ENCODE assay signal across 21 cellular contexts in the genomic region with DNA sequence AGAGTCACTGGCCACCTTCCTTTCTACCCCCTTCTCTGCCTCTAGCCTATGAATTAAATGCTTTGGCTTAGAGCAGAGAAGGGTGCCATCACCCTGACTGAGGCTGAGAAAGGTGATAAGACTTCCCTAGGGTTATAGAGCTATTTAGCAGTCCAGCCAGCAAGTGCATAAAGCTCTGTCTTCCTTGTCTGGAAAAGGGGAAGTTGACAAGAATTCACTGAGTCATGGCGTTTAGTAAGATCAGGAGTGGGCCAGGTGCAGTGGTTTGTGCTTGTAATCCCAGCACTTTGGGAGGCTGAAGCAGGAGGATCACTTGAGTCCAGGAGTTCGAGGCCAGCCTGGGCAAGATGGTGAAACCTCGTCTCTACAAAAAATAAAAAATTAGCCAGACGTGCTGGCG.
"Had no signal": no experiment of that assay in that cellular context is flagged by ENCODE, and none has a peak within 500 bp of the region (broad histone marks: within the 10 kb centered on the region; RNA-seq: fewer than 3 reads in every experiment).

No MANE protein-coding gene starts in this region.

- H3K4me3 ChIP-seq: dorsolateral prefrontal cortex, hepatocyte, mucosa of descending colon, prostate gland, right atrium auricular region, suprapubic skin had no signal

- H3K36me3 Mint-ChIP-seq: naive B cell had no signal

- DNase-seq: activated CD4-positive, alpha-beta T cell treated with anti-CD3 and anti-CD28 coated beads, Interleukin-2, amount 50 U/mL, for 1 hour; activated CD8-positive, alpha-beta memory T cell treated with anti-CD3 and anti-CD28 coated beads, Interleukin-2, amount 50 U/mL, for 4 hours; activated naive CD4-positive, alpha-beta T cell treated with anti-CD3 and anti-CD28 coated beads for 36 hours; activated T-cell treated with anti-CD3 and anti-CD28 coated beads, Interleukin-2, amount 50 U/mL, for 4 hours; caudate nucleus; dorsolateral prefrontal cortex; foreskin fibroblast; mesenchymal stem cell; mucosa of descending colon; naive B cell; stimulated activated CD4-positive, alpha-beta T cell treated with anti-CD3 and anti-CD28 coated beads, Interleukin-12 subunit alpha, Interleukin-12 subunit beta, amount 100 ng/mL, for 4 hours; stimulated activated CD4-positive, alpha-beta T cell treated with anti-CD3 and anti-CD28 coated beads, Interleukin-1b, Interleukin-23, amount 100 ng/mL, for 48 hours; stimulated activated naive CD8-positive, alpha-beta T cell treated with anti-CD3 and anti-CD28 coated beads, Interleukin-15, Interleukin-2, amounts not matched to agents 100 U/mL and 50 U/mL, for 24 hours; trophoblast cell had no signal

- H3K36me3 ChIP-seq: prostate gland, suprapubic skin had no signal

- H3K9me3 ChIP-seq: mucosa of descending colon, prostate gland, right atrium auricular region, suprapubic skin had no signal

- H3K27ac Mint-ChIP-seq: activated naive CD4-positive, alpha-beta T cell treated with anti-CD3 and anti-CD28 coated beads for 36 hours; brain; naive B cell had no signal

- H3K9me3 Mint-ChIP-seq: activated naive CD4-positive, alpha-beta T cell treated with anti-CD3 and anti-CD28 coated beads for 36 hours; activated T-cell treated with anti-CD3 and anti-CD28 coated beads, Interleukin-2, amount 50 U/mL, for 4 hours; neural crest cell had no signal

- H2AFZ ChIP-seq: hepatocyte had no signal

- H3K27me3 ChIP-seq: dorsolateral prefrontal cortex, hepatocyte, right atrium auricular region, suprapubic skin had no signal

- H3K4me1 ChIP-seq: prostate gland, right atrium auricular region, suprapubic skin had no signal

- H3K4me2 ChIP-seq: hepatocyte had no signal

- H3K27ac ChIP-seq: dorsolateral prefrontal cortex, hepatocyte, prostate gland, right atrium auricular region, suprapubic skin had no signal

- ATAC-seq: activated CD4-positive, CD25-positive, alpha-beta regulatory T cell treated with anti-CD3 and anti-CD28 coated beads, Interleukin-2, amount 50 U/mL, for 24 hours; activated T-cell treated with anti-CD3 and anti-CD28 coated beads, Interleukin-2, amount 50 U/mL, for 4 hours; mucosa of descending colon; stimulated activated naive CD8-positive, alpha-beta T cell treated with anti-CD3 and anti-CD28 coated beads, Interleukin-15, Interleukin-2, amounts not matched to agents 100 U/mL and 50 U/mL, for 24 hours had no signal

- H3K4me3 Mint-ChIP-seq: activated naive CD4-positive, alpha-beta T cell treated with anti-CD3 and anti-CD28 coated beads for 36 hours; activated T-cell treated with anti-CD3 and anti-CD28 coated beads, Interleukin-2, amount 50 U/mL, for 4 hours; brain; naive B cell; neural crest cell had no signal

- H3K4me1 Mint-ChIP-seq: brain, naive B cell had no signal

- H3K79me2 ChIP-seq: hepatocyte had no signal
